Comparison of ENCODE assay signal across 21 cellular contexts in the genomic region with DNA sequence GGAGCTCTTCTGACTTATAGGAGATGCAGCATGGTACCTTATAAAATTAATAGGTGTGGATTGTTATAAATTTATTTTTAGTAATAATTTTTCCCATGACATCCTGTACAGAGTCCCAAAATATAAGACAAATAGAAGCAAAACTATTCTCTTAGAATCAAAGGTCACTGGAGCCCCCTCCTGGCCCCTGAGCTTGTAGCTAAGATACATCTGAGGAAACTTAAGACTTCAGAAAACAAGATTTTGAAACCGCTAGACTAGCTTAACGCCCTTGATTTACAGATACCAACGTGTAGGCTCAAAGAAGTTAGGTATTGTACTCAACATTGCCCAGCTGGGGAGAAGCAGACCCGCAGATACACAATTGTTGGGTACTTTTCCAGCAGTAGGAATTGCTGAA. TPM values are rescaled to one million over a fixed set of nuclear protein-coding genes. Genes with fewer than 3 reads are reported as not detected.
"Had no signal": no experiment of that assay in that cellular context is flagged by ENCODE, and none has a peak within 500 bp of the region (broad histone marks: within the 10 kb centered on the region; RNA-seq: fewer than 3 reads in every experiment).

No MANE protein-coding gene starts in this region.

- H3K4me1 ChIP-seq: body of pancreas, left lung, pancreas, upper lobe of right lung had no signal

- DNase-seq: activated CD4-positive, alpha-beta T cell treated with anti-CD3 and anti-CD28 coated beads for 48 hours; activated CD4-positive, CD25-positive, alpha-beta regulatory T cell; activated CD8-positive, alpha-beta T cell treated with anti-CD3 and anti-CD28 coated beads for 36 hours; activated naive CD4-positive, alpha-beta T cell; activated naive CD8-positive, alpha-beta T cell treated with anti-CD3 and anti-CD28 coated beads for 36 hours; activated T-cell treated with anti-CD3 and anti-CD28 coated beads, Interleukin-2, amount 50 U/mL, for 1 hour; effector memory CD8-positive, alpha-beta T cell; foreskin fibroblast; hypothalamus; left lung; naive thymus-derived CD8-positive, alpha-beta T cell; pancreas; stimulated activated CD4-positive, alpha-beta T cell treated with anti-CD3 and anti-CD28 coated beads, Interleukin-4, amount 100 ng/mL, for 24 hours; stomach; T-helper 9 cell; upper lobe of right lung had no signal

- H3K9me3 Mint-ChIP-seq: activated CD8-positive, alpha-beta T cell treated with anti-CD3 and anti-CD28 coated beads for 36 hours; activated naive CD8-positive, alpha-beta T cell treated with anti-CD3 and anti-CD28 coated beads for 36 hours; activated T-helper 17 cell treated with anti-CD3 and anti-CD28 coated beads, Interleukin-2, amount 50 U/mL, for 72 hours; memory B cell; stimulated activated effector memory CD8-positive, alpha-beta T cell treated with anti-CD3 and anti-CD28 coated beads, Interleukin-12 subunit alpha, Interleukin-12 subunit beta, amount 100 ng/mL, for 72 hours had no signal

- H3K9me3 ChIP-seq: body of pancreas, left lung, pancreas, stomach, upper lobe of right lung had no signal

- H3K36me3 Mint-ChIP-seq: activated naive CD8-positive, alpha-beta T cell treated with anti-CD3 and anti-CD28 coated beads for 36 hours; memory B cell; naive thymus-derived CD8-positive, alpha-beta T cell; stimulated activated effector memory CD8-positive, alpha-beta T cell treated with anti-CD3 and anti-CD28 coated beads, Interleukin-12 subunit alpha, Interleukin-12 subunit beta, amount 100 ng/mL, for 72 hours had no signal

- H3K4me3 ChIP-seq: body of pancreas, left lung, pancreas, stomach, upper lobe of right lung had no signal

- H3K27me3 ChIP-seq: body of pancreas, left lung, pancreas, stomach, upper lobe of right lung had no signal

- H3K27me3 Mint-ChIP-seq: activated CD8-positive, alpha-beta T cell treated with anti-CD3 and anti-CD28 coated beads for 36 hours; activated naive CD8-positive, alpha-beta T cell treated with anti-CD3 and anti-CD28 coated beads for 36 hours; effector memory CD8-positive, alpha-beta T cell; memory B cell had no signal

- H3K4me3 Mint-ChIP-seq: activated CD8-positive, alpha-beta T cell treated with anti-CD3 and anti-CD28 coated beads for 36 hours; activated naive CD8-positive, alpha-beta T cell treated with anti-CD3 and anti-CD28 coated beads for 36 hours; activated T-helper 17 cell treated with anti-CD3 and anti-CD28 coated beads, Interleukin-2, amount 50 U/mL, for 72 hours; effector memory CD8-positive, alpha-beta T cell; memory B cell; naive thymus-derived CD8-positive, alpha-beta T cell; stimulated activated effector memory CD8-positive, alpha-beta T cell treated with anti-CD3 and anti-CD28 coated beads, Interleukin-12 subunit alpha, Interleukin-12 subunit beta, amount 100 ng/mL, for 72 hours had no signal

- H3K27ac ChIP-seq: body of pancreas, left lung, pancreas, stomach, upper lobe of right lung had no signal

- H3K36me3 ChIP-seq: left lung, pancreas, stomach, upper lobe of right lung had no signal

- H3K27ac Mint-ChIP-seq: activated CD8-positive, alpha-beta T cell treated with anti-CD3 and anti-CD28 coated beads for 36 hours; activated naive CD8-positive, alpha-beta T cell treated with anti-CD3 and anti-CD28 coated beads for 36 hours; activated T-helper 17 cell treated with anti-CD3 and anti-CD28 coated beads, Interleukin-2, amount 50 U/mL, for 72 hours; effector memory CD8-positive, alpha-beta T cell; memory B cell; naive thymus-derived CD8-positive, alpha-beta T cell; stimulated activated effector memory CD8-positive, alpha-beta T cell treated with anti-CD3 and anti-CD28 coated beads, Interleukin-12 subunit alpha, Interleukin-12 subunit beta, amount 100 ng/mL, for 72 hours had no signal

- H3K4me1 Mint-ChIP-seq: activated naive CD8-positive, alpha-beta T cell treated with anti-CD3 and anti-CD28 coated beads for 36 hours; activated T-helper 17 cell treated with anti-CD3 and anti-CD28 coated beads, Interleukin-2, amount 50 U/mL, for 72 hours; memory B cell; naive thymus-derived CD8-positive, alpha-beta T cell; stimulated activated effector memory CD8-positive, alpha-beta T cell treated with anti-CD3 and anti-CD28 coated beads, Interleukin-12 subunit alpha, Interleukin-12 subunit beta, amount 100 ng/mL, for 72 hours had no signal

- ATAC-seq: activated CD8-positive, alpha-beta T cell treated with anti-CD3 and anti-CD28 coated beads for 36 hours; activated T-helper 17 cell treated with anti-CD3 and anti-CD28 coated beads, Interleukin-2, amount 50 U/mL, for 72 hours; body of pancreas; effector memory CD8-positive, alpha-beta T cell; left lung; naive thymus-derived CD8-positive, alpha-beta T cell; pancreas; sciatic nerve; stimulated activated effector memory CD8-positive, alpha-beta T cell treated with anti-CD3 and anti-CD28 coated beads, Interleukin-12 subunit alpha, Interleukin-12 subunit beta, amount 100 ng/mL, for 72 hours; upper lobe of right lung had no signal

RNA-seq across cellular contexts. Expression of gene KCNN2, which starts 45.7 kb away (rescaled TPM):
- total RNA-seq: activated CD8-positive, alpha-beta T cell treated with anti-CD3 and anti-CD28 coated beads for 36 hours; activated naive CD8-positive, alpha-beta T cell treated with anti-CD3 and anti-CD28 coated beads for 36 hours; activated T-helper 17 cell treated with anti-CD3 and anti-CD28 coated beads, Interleukin-2, amount 50 U/mL, for 72 hours; naive thymus-derived CD8-positive, alpha-beta T cell had no signal
- polyA plus RNA-seq: naive thymus-derived CD8-positive, alpha-beta T cell had no signal
